In genomic region chr15:84588053-84588874, GRCh38 we compare ENCODE assay signal across 8 cellular contexts. TPM values are rescaled to one million over a fixed set of nuclear protein-coding genes. Genes with fewer than 3 reads are reported as not detected.
DNase-seq lines count a peak whose midpoint lies in the region; ATAC-seq and TF ChIP-seq lines count a peak whose summit lies in the region.

No MANE protein-coding gene starts in this region.

- no peaks in the 10 kb centered on the region for H3K9me3 Mint-ChIP-seq in activated T-helper 2 cell treated with anti-CD3 and anti-CD28 coated beads, Interferon-gamma antibody, Interleukin-2, Interleukin-4, amounts not matched to agents 10 μg/mL and 5 μg/mL and 100 μg/mL, durations not matched to agents 14 hours and 24 hours and 36 hours

- H3K79me2 ChIP-seq in Loucy (ENCODE audit: insufficient read depth, low read length): no peaks in the 10 kb centered on the region

- H3K27me3 Mint-ChIP-seq in activated T-helper 2 cell treated with anti-CD3 and anti-CD28 coated beads, Interferon-gamma antibody, Interleukin-2, Interleukin-4, amounts not matched to agents 10 μg/mL and 5 μg/mL and 100 μg/mL, durations not matched to agents 14 hours and 24 hours and 36 hours (ENCODE audit: low read depth): peaks cover 26% of the 10 kb centered on the region

- peak overlapping the region; percentile 7 for H3K4me3 ChIP-seq in HAP-1
- H3K4me3 ChIP-seq in Loucy (ENCODE audit: low read length, poor library complexity, severe bottlenecking): peak overlapping the region; percentile 72
- H3K4me3 ChIP-seq in RWPE2 (ENCODE audit: severe bottlenecking): peak overlapping the region; percentile 11

- intact Hi-C loops in activated T-helper 2 cell treated with anti-CD3 and anti-CD28 coated beads, Interferon-gamma antibody, Interleukin-2, Interleukin-4, amounts not matched to agents 10 μg/mL and 5 μg/mL and 100 μg/mL, durations not matched to agents 14 hours and 24 hours and 36 hours (cut with micrococcal nuclease): loop anchor here (1.0 kb wide), 2 partner anchors 290 to 340 kb away; no protein-coding TSS in a partner anchor

- in situ Hi-C loops in HAP-1 (cut with MboI; ENCODE audit: low sequenced_read_pairs): loop anchor here (5.0 kb wide), 1 partner anchor 339 kb away; no protein-coding TSS in a partner anchor

- no peaks in the 10 kb centered on the region for H3K9me2 ChIP-seq in Loucy (replicated peaks; ENCODE audit: low read depth, low read length)

- H3K4me1 ChIP-seq in HAP-1: peaks cover 3% of the 10 kb centered on the region
- H3K4me1 ChIP-seq in Loucy (ENCODE audit: insufficient read depth, low read length, poor library complexity, severe bottlenecking): peaks cover 6% of the 10 kb centered on the region
- no peaks in the 10 kb centered on the region for H3K4me1 ChIP-seq in RWPE2 (ENCODE audit: insufficient read depth, poor library complexity, severe bottlenecking)
- H3K4me1 ChIP-seq in foreskin keratinocyte: no peaks in the 10 kb centered on the region

- peak overlapping the region; percentile 27 for H3K4me3 Mint-ChIP-seq in activated T-helper 2 cell treated with anti-CD3 and anti-CD28 coated beads, Interferon-gamma antibody, Interleukin-2, Interleukin-4, amounts not matched to agents 10 μg/mL and 5 μg/mL and 100 μg/mL, durations not matched to agents 14 hours and 24 hours and 36 hours (ENCODE audit: low read depth)

- no peaks in the 10 kb centered on the region for H3K9me3 ChIP-seq in HAP-1
- no peaks in the 10 kb centered on the region for H3K9me3 ChIP-seq in Loucy (ENCODE audit: insufficient read depth, low read depth, low read length)
- no peaks in the 10 kb centered on the region for H3K9me3 ChIP-seq in RWPE2 (ENCODE audit: severe bottlenecking)

- H3K36me3 Mint-ChIP-seq in activated T-helper 2 cell treated with anti-CD3 and anti-CD28 coated beads, Interferon-gamma antibody, Interleukin-2, Interleukin-4, amounts not matched to agents 10 μg/mL and 5 μg/mL and 100 μg/mL, durations not matched to agents 14 hours and 24 hours and 36 hours (ENCODE audit: low read depth): no peaks in the 10 kb centered on the region

- H3F3A ChIP-seq in Loucy (ENCODE audit: low read depth): no peaks in the 10 kb centered on the region

- no peak overlapping the region for H3K27ac Mint-ChIP-seq in activated T-helper 2 cell treated with anti-CD3 and anti-CD28 coated beads, Interferon-gamma antibody, Interleukin-2, Interleukin-4, amounts not matched to agents 10 μg/mL and 5 μg/mL and 100 μg/mL, durations not matched to agents 14 hours and 24 hours and 36 hours

- peaks cover 3% of the 10 kb centered on the region for H3K4me1 Mint-ChIP-seq in activated T-helper 2 cell treated with anti-CD3 and anti-CD28 coated beads, Interferon-gamma antibody, Interleukin-2, Interleukin-4, amounts not matched to agents 10 μg/mL and 5 μg/mL and 100 μg/mL, durations not matched to agents 14 hours and 24 hours and 36 hours (ENCODE audit: low read depth)

- peak overlapping the region; percentile 92 for H3K4me2 ChIP-seq in Loucy (ENCODE audit: low read depth, low read length, poor library complexity, severe bottlenecking)

- H3K36me3 ChIP-seq in HAP-1 (replicated peaks): no peaks in the 10 kb centered on the region
- H3K36me3 ChIP-seq in Loucy (ENCODE audit: insufficient read depth, low read length): no peaks in the 10 kb centered on the region
- no peaks in the 10 kb centered on the region for H3K36me3 ChIP-seq in RWPE2 (ENCODE audit: low read depth)

- H4K20me1 ChIP-seq in Loucy (ENCODE audit: insufficient read depth, low read length, poor library complexity, severe bottlenecking): no peaks in the 10 kb centered on the region

- DNase-seq in EL: peak; percentile 82
- peak; percentile 97 to 99 for DNase-seq in HAP-1 (ENCODE audit: low spot score in 2 of 2)
- DNase-seq in RWPE2 (ENCODE audit: low spot score): peak; percentile 96
- DNase-seq in activated T-helper 2 cell treated with anti-CD3 and anti-CD28 coated beads, Interferon-gamma antibody, Interleukin-2, Interleukin-4, amounts not matched to agents 10 μg/mL and 5 μg/mL and 100 μg/mL, durations not matched to agents 14 hours and 24 hours and 36 hours (ENCODE audit: low spot score): peak; percentile 77
- peak; percentile 40 to 63 for DNase-seq in foreskin keratinocyte
- DNase-seq in nucleus accumbens (lab: John Stamatoyannopoulos, UW): peak in 53 of 56 donors; percentile 7 to 87 (median 60)
- peak in 47 of 49 donors; percentile 14 to 84 (median 66) for DNase-seq in substantia nigra (lab: John Stamatoyannopoulos, UW)

- ATAC-seq in RWPE2 (ENCODE audit: low read depth) (peak; percentile 100), foreskin keratinocyte (peak; percentile 99)

- H3K9ac ChIP-seq in Loucy (ENCODE audit: low read depth, low read length, poor library complexity, severe bottlenecking): peak overlapping the region; percentile 69

- no peaks in the 10 kb centered on the region for H3K27me3 ChIP-seq in HAP-1 (ENCODE audit: low read depth)
- no peaks in the 10 kb centered on the region for H3K27me3 ChIP-seq in Loucy (ENCODE audit: insufficient read depth, low read length, poor library complexity, severe bottlenecking)
- no peaks in the 10 kb centered on the region for H3K27me3 ChIP-seq in RWPE2 (ENCODE audit: insufficient read depth, poor library complexity, severe bottlenecking)
- H3K27me3 ChIP-seq in foreskin keratinocyte: peaks cover 6% of the 10 kb centered on the region

- peak overlapping the region; percentile 96 for H2AFZ ChIP-seq in Loucy (ENCODE audit: low read length)

- peak; percentile 66 for TF ChIP-seq CTCF in Loucy (conservative IDR thresholded peaks at IDR 0.05; ENCODE audit: low read length)
- peak; percentile 99 for TF ChIP-seq CTCF in RWPE2 (IDR thresholded peaks at IDR 0.05; ENCODE audit: poor library complexity, severe bottlenecking)
- peak; percentile 80 for TF ChIP-seq CTCF in foreskin keratinocyte (conservative IDR thresholded peaks at IDR 0.05)

- no peak overlapping the region for H3K27ac ChIP-seq in RWPE2 (ENCODE audit: poor library complexity, severe bottlenecking)
- H3K27ac ChIP-seq in foreskin keratinocyte: no peak overlapping the region
- no peak overlapping the region for H3K27ac ChIP-seq in substantia nigra (ENCODE audit: low read depth, low read length, poor library complexity, severe bottlenecking)

RNA-seq across cellular contexts. Expression of gene ZSCAN2, which starts 12.5 kb away (rescaled TPM):
- total RNA-seq in activated T-helper 2 cell treated with anti-CD3 and anti-CD28 coated beads, Interferon-gamma antibody, Interleukin-2, Interleukin-4, amounts not matched to agents 10 μg/mL and 5 μg/mL and 100 μg/mL, durations not matched to agents 14 hours and 24 hours and 36 hours: 10.1 and 10.6 TPM in 2 replicates
- total RNA-seq in foreskin keratinocyte: 4.1 and 4.4 TPM in 2 replicates
- polyA plus RNA-seq in foreskin keratinocyte: 3.4 and 4.6 TPM in 2 replicates

Comparison
In these comparisons a context has a peak if more than half of its experiments do, and no peak if none do; other contexts are left out.
1. H3K4me3 ChIP-seq: peak in every context shown above with its lines; median percentile 72 in Loucy; 11 in RWPE2; 7 in HAP-1.